3 cellular contexts compared by ENCODE assay signal in the genomic region with DNA sequence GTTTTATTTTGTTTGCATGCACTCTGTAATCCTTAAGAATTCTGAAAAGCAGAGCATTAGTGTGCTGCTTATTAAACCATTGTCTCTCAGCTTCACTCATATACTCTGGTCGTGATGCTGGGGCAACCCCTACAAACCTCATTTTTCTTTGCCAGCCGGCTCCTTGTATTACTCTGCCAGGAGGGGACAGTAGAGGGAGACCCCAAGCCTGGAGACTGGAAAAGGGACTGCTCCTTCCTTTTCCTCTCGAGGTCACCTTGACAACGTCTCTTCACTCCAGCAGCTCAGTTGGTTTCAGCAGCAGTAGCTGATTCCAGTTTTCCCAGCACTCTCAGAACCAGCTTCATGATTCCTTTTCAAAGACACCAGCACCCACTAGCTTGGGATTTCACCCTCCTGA.
TF ChIP-seq lines count a peak whose summit lies in the region.

No MANE protein-coding gene starts in this region.

TF ChIP-seq in SK-N-SH, 30 proteins besides CTCF, POLR2A, EP300 and RAD21:
- TF ChIP-seq CHD2 (IDR thresholded peaks at IDR 0.05; ENCODE audit: low read length, partially characterized antibody) (no peak), GATA2 (CRISPR knock-in tag; IDR thresholded peaks at IDR 0.05) (no peak), ELF1 (IDR thresholded peaks at IDR 0.05) (no peak), SMC3 (IDR thresholded peaks at IDR 0.05; ENCODE audit: low read depth, low read length) (no peak), NFIC (IDR thresholded peaks at IDR 0.05; ENCODE audit: borderline replicate concordance) (no peak)
- TF ChIP-seq, protein P1, sequence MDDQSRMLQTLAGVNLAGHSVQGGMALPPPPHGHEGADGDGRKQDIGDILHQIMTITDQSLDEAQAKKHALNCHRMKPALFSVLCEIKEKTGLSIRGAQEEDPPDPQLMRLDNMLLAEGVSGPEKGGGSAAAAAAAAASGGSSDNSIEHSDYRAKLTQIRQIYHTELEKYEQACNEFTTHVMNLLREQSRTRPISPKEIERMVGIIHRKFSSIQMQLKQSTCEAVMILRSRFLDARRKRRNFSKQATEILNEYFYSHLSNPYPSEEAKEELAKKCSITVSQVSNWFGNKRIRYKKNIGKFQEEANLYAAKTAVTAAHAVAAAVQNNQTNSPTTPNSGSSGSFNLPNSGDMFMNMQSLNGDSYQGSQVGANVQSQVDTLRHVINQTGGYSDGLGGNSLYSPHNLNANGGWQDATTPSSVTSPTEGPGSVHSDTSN (IDR thresholded peaks at IDR 0.05): no peak

TF ChIP-seq in SK-N-SH treated with all-trans-retinoic acid at 6 μM for 48 hours, 23 proteins besides CTCF, POLR2A, EP300 and RAD21:
- TF ChIP-seq PPARA (CRISPR knock-in tag; IDR thresholded peaks at IDR 0.05; ENCODE audit: borderline replicate concordance) (no peak), CSDC2 (CRISPR knock-in tag; IDR thresholded peaks at IDR 0.05) (no peak), ESRRG (CRISPR knock-in tag; IDR thresholded peaks at IDR 0.05) (no peak), SNAI2 (CRISPR knock-in tag; IDR thresholded peaks at IDR 0.05) (no peak), ISL1 (CRISPR knock-in tag; IDR thresholded peaks at IDR 0.05) (no peak), ZFP3 (CRISPR knock-in tag; IDR thresholded peaks at IDR 0.05) (no peak), GLIS3 (CRISPR knock-in tag; IDR thresholded peaks at IDR 0.05) (no peak), OSR1 (CRISPR knock-in tag; IDR thresholded peaks at IDR 0.05) (no peak), ZNF70 (CRISPR knock-in tag; IDR thresholded peaks at IDR 0.05) (no peak), ZFP30 (CRISPR knock-in tag; IDR thresholded peaks at IDR 0.05) (no peak), RARB (CRISPR knock-in tag; IDR thresholded peaks at IDR 0.05) (no peak), ZNF565 (CRISPR knock-in tag; conservative IDR thresholded peaks at IDR 0.05; ENCODE audit: low read depth) (no peak)
- TF ChIP-seq, protein P2, sequence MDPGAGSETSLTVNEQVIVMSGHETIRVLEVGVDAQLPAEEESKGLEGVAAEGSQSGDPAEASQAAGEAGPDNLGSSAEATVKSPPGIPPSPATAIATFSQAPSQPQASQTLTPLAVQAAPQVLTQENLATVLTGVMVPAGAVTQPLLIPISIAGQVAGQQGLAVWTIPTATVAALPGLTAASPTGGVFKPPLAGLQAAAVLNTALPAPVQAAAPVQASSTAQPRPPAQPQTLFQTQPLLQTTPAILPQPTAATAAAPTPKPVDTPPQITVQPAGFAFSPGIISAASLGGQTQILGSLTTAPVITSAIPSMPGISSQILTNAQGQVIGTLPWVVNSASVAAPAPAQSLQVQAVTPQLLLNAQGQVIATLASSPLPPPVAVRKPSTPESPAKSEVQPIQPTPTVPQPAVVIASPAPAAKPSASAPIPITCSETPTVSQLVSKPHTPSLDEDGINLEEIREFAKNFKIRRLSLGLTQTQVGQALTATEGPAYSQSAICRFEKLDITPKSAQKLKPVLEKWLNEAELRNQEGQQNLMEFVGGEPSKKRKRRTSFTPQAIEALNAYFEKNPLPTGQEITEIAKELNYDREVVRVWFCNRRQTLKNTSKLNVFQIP (CRISPR knock-in tag; IDR thresholded peaks at IDR 0.05; ENCODE audit: borderline replicate concordance, low read depth): no peak
TF ChIP-seq in SK-N-SH treated with all-trans-retinoic acid at 6 μM for 48 hours: peak in this region for 0.

TF ChIP-seq in H1, 55 proteins besides CTCF, POLR2A, EP300 and RAD21:
- no peak for TF ChIP-seq CREB1 (IDR thresholded peaks at IDR 0.05)
- TF ChIP-seq, protein P3, sequence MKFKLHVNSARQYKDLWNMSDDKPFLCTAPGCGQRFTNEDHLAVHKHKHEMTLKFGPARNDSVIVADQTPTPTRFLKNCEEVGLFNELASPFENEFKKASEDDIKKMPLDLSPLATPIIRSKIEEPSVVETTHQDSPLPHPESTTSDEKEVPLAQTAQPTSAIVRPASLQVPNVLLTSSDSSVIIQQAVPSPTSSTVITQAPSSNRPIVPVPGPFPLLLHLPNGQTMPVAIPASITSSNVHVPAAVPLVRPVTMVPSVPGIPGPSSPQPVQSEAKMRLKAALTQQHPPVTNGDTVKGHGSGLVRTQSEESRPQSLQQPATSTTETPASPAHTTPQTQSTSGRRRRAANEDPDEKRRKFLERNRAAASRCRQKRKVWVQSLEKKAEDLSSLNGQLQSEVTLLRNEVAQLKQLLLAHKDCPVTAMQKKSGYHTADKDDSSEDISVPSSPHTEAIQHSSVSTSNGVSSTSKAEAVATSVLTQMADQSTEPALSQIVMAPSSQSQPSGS (IDR thresholded peaks at IDR 0.05; ENCODE audit: low read length): no peak
- no peak for TF ChIP-seq TBP (IDR thresholded peaks at IDR 0.05; ENCODE audit: low read depth, low read length)
